Comparison of ENCODE assay signal across 35 cellular contexts in genomic region chr16:12276631-12277030, GRCh38.
"Had no signal": no experiment of that assay in that cellular context is flagged by ENCODE, and none has a peak within 500 bp of the region (broad histone marks: within the 10 kb centered on the region; RNA-seq: fewer than 3 reads in every experiment).

No MANE protein-coding gene starts in this region.

- H3K9me3 Mint-ChIP-seq: activated B cell treated with CpG ODN at 0.5 μM for 24 hours; activated CD8-positive, alpha-beta T cell treated with anti-CD3 and anti-CD28 coated beads for 36 hours; activated naive CD4-positive, alpha-beta T cell treated with anti-CD3 and anti-CD28 coated beads, Interleukin-2, amount 10 ng/mL, durations not matched to agents 7 days and 5 days; activated naive CD8-positive, alpha-beta T cell treated with anti-CD3 and anti-CD28 coated beads, Interleukin-2, amount 50 U/mL, for 24 hours; activated T-cell treated with anti-CD3 and anti-CD28 coated beads, Interleukin-2, amount 50 U/mL, for 24 hours; T-cell had no signal

- H3K9me3 ChIP-seq: body of pancreas, SJSA1, SK-N-SH had no signal

- H3K27ac Mint-ChIP-seq: activated B cell treated with CpG ODN at 0.5 μM for 24 hours; activated CD8-positive, alpha-beta T cell treated with anti-CD3 and anti-CD28 coated beads for 36 hours; activated naive CD4-positive, alpha-beta T cell treated with anti-CD3 and anti-CD28 coated beads, Interleukin-2, amount 10 ng/mL, durations not matched to agents 7 days and 5 days; activated naive CD8-positive, alpha-beta T cell; activated naive CD8-positive, alpha-beta T cell treated with anti-CD3 and anti-CD28 coated beads, Interleukin-2, amount 50 U/mL, for 24 hours; activated T-cell treated with anti-CD3 and anti-CD28 coated beads, Interleukin-2, amount 50 U/mL, for 24 hours; T-cell had no signal

- H3K4me3 ChIP-seq: body of pancreas, SJSA1 had no signal

- ATAC-seq: activated CD8-positive, alpha-beta T cell treated with anti-CD3 and anti-CD28 coated beads for 36 hours; activated naive CD8-positive, alpha-beta T cell treated with anti-CD3 and anti-CD28 coated beads, Interleukin-2, amount 50 U/mL, for 24 hours; body of pancreas; T-cell had no signal

- H3K4me2 ChIP-seq: KMS-11, SK-N-SH had no signal

- H3K4me1 Mint-ChIP-seq: activated B cell treated with CpG ODN at 0.5 μM for 24 hours; activated naive CD4-positive, alpha-beta T cell treated with anti-CD3 and anti-CD28 coated beads, Interleukin-2, amount 10 ng/mL, durations not matched to agents 7 days and 5 days; activated naive CD8-positive, alpha-beta T cell treated with anti-CD3 and anti-CD28 coated beads, Interleukin-2, amount 50 U/mL, for 24 hours had no signal

- DNase-seq: activated B cell treated with CpG ODN at 0.5 μM for 24 hours; activated CD4-positive, alpha-beta T cell treated with anti-CD3 and anti-CD28 coated beads for 4 hours; activated CD4-positive, CD25-positive, alpha-beta regulatory T cell treated with anti-CD3 and anti-CD28 coated beads, Interleukin-2, amount 50 U/mL, for 72 hours; activated CD8-positive, alpha-beta T cell treated with anti-CD3 and anti-CD28 coated beads for 36 hours; activated naive CD4-positive, alpha-beta T cell treated with anti-CD3 and anti-CD28 coated beads, Interleukin-2, amount 10 ng/mL, durations not matched to agents 7 days and 5 days; activated naive CD8-positive, alpha-beta T cell treated with anti-CD3 and anti-CD28 coated beads, Interleukin-2, amount 50 U/mL, for 24 hours; activated T-cell treated with anti-CD3 and anti-CD28 coated beads, Interleukin-2, amount 50 U/mL, for 24 hours; amniotic stem cell; aorta; body of pancreas; caudate nucleus; cerebellar nuclear complex; MM.1S; MV-4-11; NCI-H1092; NCI-H1417; NCI-H146; NCI-H187; NCI-H2029 treated with DMSO at 0.1 percent for 48 hours; NCI-H2107; NCI-H2171; NCI-H510A; NCI-H526; NCI-H748 treated with DMSO at 0.1 percent for 48 hours; NK-92 treated with Interleukin-12 subunit alpha and Interleukin-12 subunit beta, amount 100 ng/mL, for 24 hours; OCI-M1; SHP77 treated with DMSO at 0.1 percent for 48 hours; SK-N-SH; T-cell; T-helper 2 cell; T-helper 9 cell had no signal

- H3K36me3 ChIP-seq: SJSA1 had no signal

- H3K4me3 Mint-ChIP-seq: activated B cell treated with CpG ODN at 0.5 μM for 24 hours; activated CD8-positive, alpha-beta T cell treated with anti-CD3 and anti-CD28 coated beads for 36 hours; activated naive CD4-positive, alpha-beta T cell treated with anti-CD3 and anti-CD28 coated beads, Interleukin-2, amount 10 ng/mL, durations not matched to agents 7 days and 5 days; activated naive CD8-positive, alpha-beta T cell; activated naive CD8-positive, alpha-beta T cell treated with anti-CD3 and anti-CD28 coated beads, Interleukin-2, amount 50 U/mL, for 24 hours; activated T-cell treated with anti-CD3 and anti-CD28 coated beads, Interleukin-2, amount 50 U/mL, for 24 hours; T-cell had no signal

- H3K4me1 ChIP-seq: body of pancreas had no signal

- H3K27ac ChIP-seq: body of pancreas, KMS-11, SJSA1, VCaP had no signal

- H3K36me3 Mint-ChIP-seq: activated naive CD4-positive, alpha-beta T cell treated with anti-CD3 and anti-CD28 coated beads, Interleukin-2, amount 10 ng/mL, durations not matched to agents 7 days and 5 days had no signal

- H3K27me3 Mint-ChIP-seq: activated B cell treated with CpG ODN at 0.5 μM for 24 hours; activated CD8-positive, alpha-beta T cell treated with anti-CD3 and anti-CD28 coated beads for 36 hours; activated naive CD4-positive, alpha-beta T cell treated with anti-CD3 and anti-CD28 coated beads, Interleukin-2, amount 10 ng/mL, durations not matched to agents 7 days and 5 days; activated naive CD8-positive, alpha-beta T cell; activated naive CD8-positive, alpha-beta T cell treated with anti-CD3 and anti-CD28 coated beads, Interleukin-2, amount 50 U/mL, for 24 hours; activated T-cell treated with anti-CD3 and anti-CD28 coated beads, Interleukin-2, amount 50 U/mL, for 24 hours; T-cell had no signal

- H3K27me3 ChIP-seq: body of pancreas, SJSA1 had no signal

- H3K9ac ChIP-seq: KMS-11, SK-N-SH had no signal
